22 cellular contexts compared by ENCODE assay signal in genomic region chr9:86893811-86894490, GRCh38. TPM values are rescaled to one million over a fixed set of nuclear protein-coding genes. Genes with fewer than 3 reads are reported as not detected.
DNase-seq lines count a peak whose midpoint lies in the region; ATAC-seq, FAIRE-seq and TF ChIP-seq lines count a peak whose summit lies in the region.
"Had no signal": no experiment of that assay in that cellular context is flagged by ENCODE, and none has a peak within 500 bp of the region (broad histone marks: within the 10 kb centered on the region; RNA-seq: fewer than 3 reads in every experiment).

No MANE protein-coding gene starts in this region.

- no peak for FAIRE-seq in kidney (lab: Jason Lieb, UNC)

- H3K4me3 ChIP-seq in H7 (ENCODE audit: insufficient read depth, low read depth, low read length) (no peak overlapping the region), astrocyte of the spinal cord (ENCODE audit: low read depth, low read length) (no peak overlapping the region), fibroblast of villous mesenchyme (ENCODE audit: low read depth, low read length) (no peak overlapping the region), kidney (ENCODE audit: low read length in 2 of 2) (no peak overlapping the region)
- H3K4me3 ChIP-seq: adrenal gland had no signal

- H3K9me3 Mint-ChIP-seq in osteocyte (ENCODE audit: unreplicated experiment), result no peaks in the 10 kb centered on the region
- H3K9me3 Mint-ChIP-seq: stimulated activated memory B cell treated with anti-CD40 and anti-IgM and Interleukin-4, amounts not matched to agents 10 μg/mL and 1 μg/mL and 100 μg/mL, for 72 hours; T-helper 1 cell treated with Interleukin-12 subunit alpha and Interleukin-12 subunit beta and Interleukin-4 antibody, amounts not matched to agents 30 μg/mL and 1 μg/mL, for 36 hours had no signal

- H3K9ac ChIP-seq in kidney (ENCODE audit: low read length in 2 of 2), result no peak overlapping the region

- H3K27ac Mint-ChIP-seq in osteocyte (ENCODE audit: unreplicated experiment), result peak overlapping the region; percentile 84
- H3K27ac Mint-ChIP-seq: stimulated activated memory B cell treated with anti-CD40 and anti-IgM and Interleukin-4, amounts not matched to agents 10 μg/mL and 1 μg/mL and 100 μg/mL, for 72 hours; T-helper 1 cell treated with Interleukin-12 subunit alpha and Interleukin-12 subunit beta and Interleukin-4 antibody, amounts not matched to agents 30 μg/mL and 1 μg/mL, for 36 hours had no signal

- intact Hi-C loops in kidney (cut with DNase I), result no loop called here

- H3K4me3 Mint-ChIP-seq in osteocyte (ENCODE audit: unreplicated experiment), result no peak overlapping the region
- H3K4me3 Mint-ChIP-seq: stimulated activated memory B cell treated with anti-CD40 and anti-IgM and Interleukin-4, amounts not matched to agents 10 μg/mL and 1 μg/mL and 100 μg/mL, for 72 hours; T-helper 1 cell treated with Interleukin-12 subunit alpha and Interleukin-12 subunit beta and Interleukin-4 antibody, amounts not matched to agents 30 μg/mL and 1 μg/mL, for 36 hours had no signal

- H3K4me1 Mint-ChIP-seq in osteocyte (ENCODE audit: unreplicated experiment), result peaks cover 14% of the 10 kb centered on the region
- H3K4me1 Mint-ChIP-seq: stimulated activated memory B cell treated with anti-CD40 and anti-IgM and Interleukin-4, amounts not matched to agents 10 μg/mL and 1 μg/mL and 100 μg/mL, for 72 hours had no signal

- in situ Hi-C loops in astrocyte of the spinal cord (cut with HindIII; ENCODE audit: low sequenced_read_pairs), result no loop called here

- H3K27me3 ChIP-seq in H7 (ENCODE audit: control insufficient read depth, insufficient read depth, low read length), result no peaks in the 10 kb centered on the region
- H3K27me3 ChIP-seq: adrenal gland had no signal

- no peaks in the 10 kb centered on the region for H3K9me3 ChIP-seq in kidney (ENCODE audit: control insufficient read depth in 1 of 2, low read length in 2 of 2)
- H3K9me3 ChIP-seq: adrenal gland had no signal

- TF ChIP-seq CTCF in astrocyte of the spinal cord (IDR thresholded peaks at IDR 0.05; ENCODE audit: low read depth, low read length) (peak; percentile 3), fibroblast of villous mesenchyme (IDR thresholded peaks at IDR 0.05; ENCODE audit: insufficient read depth, low read depth, low read length) (no peak), osteocyte (IDR thresholded peaks at IDR 0.05) (no peak), kidney (IDR thresholded peaks at IDR 0.05; ENCODE audit: borderline replicate concordance, extremely low read depth, insufficient read depth) (no peak)

- ATAC-seq in HG03025 (IDR thresholded peaks at IDR 0.05; ENCODE audit: low FRiP score, unreplicated experiment), result no peak
- ATAC-seq: stimulated activated memory B cell treated with anti-CD40 and anti-IgM and Interleukin-4, amounts not matched to agents 10 μg/mL and 1 μg/mL and 100 μg/mL, for 72 hours had no signal

- no peaks in the 10 kb centered on the region for H3K36me3 Mint-ChIP-seq in osteocyte (ENCODE audit: unreplicated experiment)
- H3K36me3 Mint-ChIP-seq: stimulated activated memory B cell treated with anti-CD40 and anti-IgM and Interleukin-4, amounts not matched to agents 10 μg/mL and 1 μg/mL and 100 μg/mL, for 72 hours had no signal

- no peaks in the 10 kb centered on the region for H3K36me3 ChIP-seq in H7 (replicated peaks; ENCODE audit: control insufficient read depth, insufficient read depth, low read length)
- no peaks in the 10 kb centered on the region for H3K36me3 ChIP-seq in kidney (ENCODE audit: control insufficient read depth in 1 of 2, insufficient read depth in 2 of 2, low read length in 2 of 2)
- H3K36me3 ChIP-seq: adrenal gland had no signal

- DNase-seq in H7, result peak; percentile 36
- DNase-seq in astrocyte of the spinal cord (ENCODE audit: low read depth, low spot score), result no peak
- DNase-seq in fibroblast of villous mesenchyme (ENCODE audit: low read depth), result peak; percentile 8
- no peak for DNase-seq in osteocyte (ENCODE audit: extremely low spot score, unreplicated experiment)
- no peak for DNase-seq in cerebellar nuclear complex (lab: John Stamatoyannopoulos, UW)
- no peak for DNase-seq in SIG-M5 treated with dmso at 0.1 percent for 504 hours (lab: John Stamatoyannopoulos, UW; ENCODE audit: unreplicated experiment)
- no peak for DNase-seq in kidney
- DNase-seq: activated CD4-positive, alpha-beta T cell treated with anti-CD3 and anti-CD28 coated beads, Interleukin-2, amount 50 U/mL, for 4 hours; activated gamma-delta T cell; adrenal gland; central memory CD4-positive, alpha-beta T cell; DMS79 treated with DMSO at 0.1 percent for 48 hours; effector memory CD4-positive, alpha-beta T cell; Kasumi-1; NCI-H1436 treated with DMSO at 0.1 percent for 48 hours; NCI-H2171; NCI-H526 treated with DMSO at 0.1 percent for 48 hours; nucleus accumbens; Right ventricle myocardium superior had no signal

- H3K4me1 ChIP-seq in kidney (ENCODE audit: control insufficient read depth in 1 of 2, insufficient read depth in 1 of 2, low read depth in 1 of 2, low read length in 2 of 2), result no peaks in the 10 kb centered on the region
- H3K4me1 ChIP-seq: adrenal gland had no signal

- H3K27me3 Mint-ChIP-seq in osteocyte (ENCODE audit: unreplicated experiment), result no peaks in the 10 kb centered on the region
- H3K27me3 Mint-ChIP-seq: stimulated activated memory B cell treated with anti-CD40 and anti-IgM and Interleukin-4, amounts not matched to agents 10 μg/mL and 1 μg/mL and 100 μg/mL, for 72 hours had no signal

- H3K27ac ChIP-seq in kidney (ENCODE audit: low read depth in 2 of 2, low read length in 2 of 2), result no peak overlapping the region
- H3K27ac ChIP-seq: adrenal gland had no signal

RNA-seq across cellular contexts. Expression of gene GAS1, which starts 53.4 kb away (rescaled TPM):
- 3.6 and 6.7 TPM in 2 replicates for total RNA-seq in H7 (2014; rRNA removed; shearing (Covaris generic))
- 29.3 and 136 TPM in 2 replicates for total RNA-seq in fibroblast of villous mesenchyme
- total RNA-seq in osteocyte, result 304 and 307 TPM in 2 replicates
- 8.2 TPM for total RNA-seq in kidney
- 5.8 TPM for polyA plus RNA-seq in kidney (ENCODE audit: insufficient read depth, low read depth, low replicate concordance)

Comparison
In these comparisons a context has a peak if more than half of its experiments do, and no peak if none do; other contexts are left out.
1. DNase-seq: peak in H7 (single experiment) and fibroblast of villous mesenchyme (single experiment); none in astrocyte of the spinal cord (single experiment), osteocyte (single experiment), cerebellar nuclear complex (0 of 2), SIG-M5 treated with dmso at 0.1 percent for 504 hours (single experiment) and kidney (single experiment).